1 cellular context compared by ENCODE assay signal in genomic region chrX:15549189-15550012, GRCh38.
TF ChIP-seq lines count a peak whose summit lies in the region.

No MANE protein-coding gene starts in this region.

TF ChIP-seq in K562, 482 proteins besides CTCF, POLR2A, EP300 and RAD21 (continued from another document and continues in another):
- no peak for TF ChIP-seq ID3 (CRISPR knock-in tag; IDR thresholded peaks at IDR 0.05)
- no peak for TF ChIP-seq ID3 (tag; IDR thresholded peaks at IDR 0.05)
- TF ChIP-seq POLR2AphosphoS5 (IDR thresholded peaks at IDR 0.05; ENCODE audit: control insufficient read depth, insufficient read depth, low read depth, low read length): peak; percentile 72
- TF ChIP-seq TFAP4 (CRISPR knock-in tag; IDR thresholded peaks at IDR 0.05; ENCODE audit: borderline replicate concordance): 0 out of 2 replicates have a peak, but pooled peaks have one; percentile 23
- TF ChIP-seq DPF2 (IDR thresholded peaks at IDR 0.05): peak; percentile 81
- TF ChIP-seq ZNF75A (CRISPR knock-in tag; IDR thresholded peaks at IDR 0.05): no peak
- TF ChIP-seq NFYB (IDR thresholded peaks at IDR 0.05; ENCODE audit: extremely low read depth, insufficient read length): no peak
- TF ChIP-seq SMARCA4 (IDR thresholded peaks at IDR 0.05): peak; percentile 75; the same call in 1 of the 2 replicates
- TF ChIP-seq ZNF766 (CRISPR knock-in tag; conservative IDR thresholded peaks at IDR 0.05): peak; percentile 22; the same call in 1 of the 2 replicates
- TF ChIP-seq SOX6 (IDR thresholded peaks at IDR 0.05): peak; percentile 30
- TF ChIP-seq ZBTB2 (IDR thresholded peaks at IDR 0.05): 0 out of 2 replicates have a peak, but pooled peaks have one; percentile 34
- TF ChIP-seq ZNF699 (CRISPR knock-in tag; IDR thresholded peaks at IDR 0.05; ENCODE audit: insufficient replicate concordance): no peak
- TF ChIP-seq CBFA2T3 (IDR thresholded peaks at IDR 0.05): peak; percentile 92
- TF ChIP-seq FOXM1 (IDR thresholded peaks at IDR 0.05; ENCODE audit: low read depth): 0 out of 2 replicates have a peak, but pooled peaks have one; percentile 12
- no peak for TF ChIP-seq FOXM1 (CRISPR knock-in tag; IDR thresholded peaks at IDR 0.05; ENCODE audit: low read depth)
- TF ChIP-seq NCOR1 (IDR thresholded peaks at IDR 0.05): peak; percentile 77
- TF ChIP-seq GATA2 (CRISPR knock-in tag; IDR thresholded peaks at IDR 0.05): peak; percentile 45; the same call in 1 of the 2 replicates
- peak in 1 of 2 experiments; percentile 78; a peak in 2 of 4 replicates for TF ChIP-seq RCOR1 (IDR thresholded peaks at IDR 0.05; ENCODE audit: borderline replicate concordance in 1 of 2, low read depth in 2 of 2, low read length in 2 of 2)
- peak; percentile 86 for TF ChIP-seq TEAD4 (IDR thresholded peaks at IDR 0.05; ENCODE audit: low read length)
- TF ChIP-seq TEAD4 (CRISPR knock-in tag; IDR thresholded peaks at IDR 0.05; ENCODE audit: borderline replicate concordance): no peak
- no peak for TF ChIP-seq STAT5B (CRISPR knock-in tag; IDR thresholded peaks at IDR 0.05)
- 0 out of 2 replicates have a peak, but pooled peaks have one; percentile 20 for TF ChIP-seq GATAD2A (IDR thresholded peaks at IDR 0.05)
- TF ChIP-seq LEF1 (IDR thresholded peaks at IDR 0.05): 0 out of 2 replicates have a peak, but pooled peaks have one; percentile 13
- TF ChIP-seq ARNT (IDR thresholded peaks at IDR 0.05): no peak
- TF ChIP-seq STAT5A (IDR thresholded peaks at IDR 0.05; ENCODE audit: borderline replicate concordance, low read length): peak; percentile 65
- peak; percentile 58 for TF ChIP-seq NR2C1 (IDR thresholded peaks at IDR 0.05)
- TF ChIP-seq NR2C1 (tag; IDR thresholded peaks at IDR 0.05): no peak
- no peak for TF ChIP-seq ZBTB9 (CRISPR knock-in tag; IDR thresholded peaks at IDR 0.05)
- TF ChIP-seq ZBTB34 (CRISPR knock-in tag; IDR thresholded peaks at IDR 0.05): no peak
- TF ChIP-seq NCOA1 (IDR thresholded peaks at IDR 0.05; ENCODE audit: low read depth): 0 out of 2 replicates have a peak, but pooled peaks have one; percentile 44
- TF ChIP-seq PRDM10 (IDR thresholded peaks at IDR 0.05; ENCODE audit: partially characterized antibody): peak; percentile 70
- peak; percentile 68 for TF ChIP-seq CCNT2 (IDR thresholded peaks at IDR 0.05; ENCODE audit: borderline replicate concordance, extremely low read depth, insufficient read length, low read depth, low read length)
- peak; percentile 46; the same call in 1 of the 2 replicates for TF ChIP-seq ZFX (CRISPR knock-in tag; IDR thresholded peaks at IDR 0.05)
- 0 out of 4 replicates have a peak, but pooled peaks of 1 of the 2 experiments have one; percentile 17 for TF ChIP-seq HDAC1 (IDR thresholded peaks at IDR 0.05)
- TF ChIP-seq PML (IDR thresholded peaks at IDR 0.05; ENCODE audit: low read length): peak; percentile 39
- TF ChIP-seq C11orf30 (IDR thresholded peaks at IDR 0.05; ENCODE audit: low read depth): peak; percentile 46; the same call in 1 of the 2 replicates
- 0 out of 4 replicates have a peak, but pooled peaks of 1 of the 2 experiments have one; percentile 36 for TF ChIP-seq ZMIZ1 (IDR thresholded peaks at IDR 0.05; ENCODE audit: low read depth in 2 of 2, low read length in 2 of 2)
- no peak for TF ChIP-seq ATF4 (CRISPR knock-in tag; IDR thresholded peaks at IDR 0.05)
- TF ChIP-seq KLF16 (IDR thresholded peaks at IDR 0.05): peak; percentile 76
- TF ChIP-seq SPI1 (IDR thresholded peaks at IDR 0.05; ENCODE audit: borderline replicate concordance, low read depth, low read length): peak; percentile 51; the same call in 1 of the 2 replicates
- peak; percentile 86 for TF ChIP-seq CBFA2T2 (conservative IDR thresholded peaks at IDR 0.05)
- TF ChIP-seq UBTF (IDR thresholded peaks at IDR 0.05; ENCODE audit: borderline replicate concordance in 1 of 2, low read depth in 2 of 2, low read length in 2 of 2): no peak
- TF ChIP-seq TRIM24 (IDR thresholded peaks at IDR 0.05): peak in 1 of 2 experiments; percentile 53; a peak in 1 of 4 replicates
- TF ChIP-seq TAL1 (IDR thresholded peaks at IDR 0.05): peak; percentile 81
- no peak for TF ChIP-seq XRCC3 (IDR thresholded peaks at IDR 0.05)
- TF ChIP-seq CTBP1 (IDR thresholded peaks at IDR 0.05; ENCODE audit: borderline replicate concordance): peak; percentile 46; the same call in 1 of the 2 replicates
- TF ChIP-seq KDM1A (IDR thresholded peaks at IDR 0.05): 0 out of 4 replicates have a peak, but pooled peaks have one; percentile 24 to 25
- 0 out of 2 replicates have a peak, but pooled peaks have one; percentile 30 for TF ChIP-seq ZKSCAN1 (IDR thresholded peaks at IDR 0.05; ENCODE audit: low read depth, low read length)
- no peak for TF ChIP-seq PTTG1 (tag; IDR thresholded peaks at IDR 0.05; ENCODE audit: low read depth)
- TF ChIP-seq POLR2H (tag; IDR thresholded peaks at IDR 0.05; ENCODE audit: low read depth): no peak
- TF ChIP-seq ZNF316 (IDR thresholded peaks at IDR 0.05): peak; percentile 52
- TF ChIP-seq RNF2 (IDR thresholded peaks at IDR 0.05): peak; percentile 22; the same call in 1 of the 2 replicates
- no peak for TF ChIP-seq GTF2E2 (tag; IDR thresholded peaks at IDR 0.05)
- peak; percentile 34; the same call in 1 of the 2 replicates for TF ChIP-seq DMBX1 (CRISPR knock-in tag; IDR thresholded peaks at IDR 0.05; ENCODE audit: borderline replicate concordance)
- TF ChIP-seq RBBP5 (IDR thresholded peaks at IDR 0.05; ENCODE audit: borderline replicate concordance, insufficient read depth, low read length, poor library complexity, severe bottlenecking): peak; percentile 23
- peak; percentile 90 for TF ChIP-seq TCF3 (CRISPR knock-in tag; IDR thresholded peaks at IDR 0.05)
- peak in 1 of 2 experiments; percentile 71; a peak in 2 of 4 replicates for TF ChIP-seq TBL1XR1 (IDR thresholded peaks at IDR 0.05; ENCODE audit: low read length in 2 of 2)
